ENCODE assay signal across 17 cellular contexts in the genomic region with DNA sequence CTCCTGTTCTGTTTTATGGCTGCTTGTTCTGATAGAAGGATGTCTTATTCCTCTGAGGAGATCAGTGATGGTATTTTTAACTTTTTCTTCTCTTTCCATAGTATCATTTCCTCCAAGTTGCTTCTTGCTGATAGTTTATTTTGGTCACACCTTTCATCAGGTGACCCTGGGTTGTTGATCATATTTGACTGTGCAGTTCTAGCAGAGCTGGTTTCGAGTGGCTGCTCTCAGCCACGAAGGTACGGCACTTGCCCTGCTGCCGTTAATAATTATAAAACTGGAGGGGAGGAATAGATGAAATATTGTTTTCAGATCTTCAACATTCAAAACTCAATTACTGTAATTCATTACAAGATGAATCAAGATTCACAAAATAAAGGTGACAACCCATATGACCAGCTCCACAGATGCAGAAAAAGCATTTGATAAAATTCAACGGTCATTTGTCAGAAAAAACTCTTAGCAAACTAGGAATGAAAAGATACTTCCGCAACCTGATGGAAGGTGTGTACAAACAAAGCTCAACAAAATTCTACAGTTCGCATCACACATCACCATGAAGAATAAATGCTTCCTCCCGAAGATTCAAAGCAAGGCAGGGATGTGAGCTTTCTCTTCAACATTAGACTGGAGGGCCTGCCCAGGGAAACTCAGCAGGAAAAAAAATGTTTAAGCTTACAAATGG.
"Had no signal": no experiment of that assay in that cellular context is flagged by ENCODE, and none has a peak within 500 bp of the region (broad histone marks: within the 10 kb centered on the region; RNA-seq: fewer than 3 reads in every experiment).

No MANE protein-coding gene starts in this region.

- DNase-seq: dermis blood vessel endothelial cell; erythroblast; foreskin keratinocyte; kidney glomerular epithelial cell; mucosa of descending colon; naive thymus-derived CD8-positive, alpha-beta T cell; stimulated activated CD4-positive, alpha-beta T cell treated with anti-CD3 and anti-CD28 coated beads, Interleukin-2, amount 100 ng/mL, for 24 hours; stimulated activated CD4-positive, alpha-beta T cell treated with anti-CD3 and anti-CD28 coated beads, Interleukin-4, amount 100 ng/mL, for 4 hours; stimulated activated naive B cell treated with anti-CD40 and anti-IgM and Interleukin-4, amounts not matched to agents 10 μg/mL and 1 μg/mL and 100 μg/mL, for 72 hours; stimulated activated naive CD8-positive, alpha-beta T cell treated with anti-CD3 and anti-CD28 coated beads, Interleukin-15, amount 100 ng/mL, for 72 hours; testis had no signal

- H2AFZ ChIP-seq: hepatocyte had no signal

- H3K36me3 ChIP-seq: neutrophil, sigmoid colon, tibial nerve had no signal

- H3K27ac ChIP-seq: foreskin keratinocyte, hepatocyte, neutrophil, sigmoid colon, skin epidermis, testis, tibial nerve had no signal

- H3K4me2 ChIP-seq: hepatocyte had no signal

- ATAC-seq: foreskin keratinocyte; mucosa of descending colon; naive thymus-derived CD8-positive, alpha-beta T cell; stimulated activated naive B cell treated with anti-CD40 and anti-IgM and Interleukin-4, amounts not matched to agents 10 μg/mL and 1 μg/mL and 100 μg/mL, for 72 hours; stimulated activated naive CD8-positive, alpha-beta T cell treated with anti-CD3 and anti-CD28 coated beads, Interleukin-15, amount 100 ng/mL, for 72 hours had no signal

- H3K9me3 ChIP-seq: mucosa of descending colon, neutrophil, sigmoid colon, testis had no signal

- H3K4me1 ChIP-seq: foreskin keratinocyte, sigmoid colon, testis, tibial nerve had no signal

- H3K79me2 ChIP-seq: hepatocyte had no signal

- H3K27me3 ChIP-seq: hepatocyte, sigmoid colon, testis, tibial nerve had no signal

- H3K4me3 ChIP-seq: hepatocyte, mucosa of descending colon, sigmoid colon, skin epidermis, testis, tibial nerve had no signal

- FAIRE-seq: colon had no signal
